In genomic region chr5:143401253-143401845, GRCh38 we compare ENCODE assay signal across 9 cellular contexts. TPM values are rescaled to one million over a fixed set of nuclear protein-coding genes. Genes with fewer than 3 reads are reported as not detected.
DNase-seq lines count a peak whose midpoint lies in the region; ATAC-seq and TF ChIP-seq lines count a peak whose summit lies in the region.
"Had no signal": no experiment of that assay in that cellular context is flagged by ENCODE, and none has a peak within 500 bp of the region (broad histone marks: within the 10 kb centered on the region; RNA-seq: fewer than 3 reads in every experiment).

No MANE protein-coding gene starts in this region.

- peaks cover 7% of the 10 kb centered on the region for H3K79me1 ChIP-seq in mesenchymal stem cell (replicated peaks; ENCODE audit: low read length, poor library complexity, severe bottlenecking)

- peaks cover 20% of the 10 kb centered on the region for H3K36me3 Mint-ChIP-seq in brain

- no peak overlapping the region for H2AK5ac ChIP-seq in mesenchymal stem cell (ENCODE audit: low read length, severe bottlenecking)

- TF ChIP-seq CTCF in left ventricle myocardium inferior (IDR thresholded peaks at IDR 0.05; ENCODE audit: borderline replicate concordance) (no peak), brain (conservative IDR thresholded peaks at IDR 0.05) (no peak)

- peaks cover 71% of the 10 kb centered on the region for H3K4me1 Mint-ChIP-seq in brain

- 64% methylated on average over 5 of the region's 6 CpGs for WGBS in mesenchymal stem cell
- WGBS in urinary bladder: 46% methylated on average over 6 of the region's 6 CpGs

- no peak for DNase-seq in left ventricle myocardium inferior
- DNase-seq in left ventricle myocardium superior: no peak
- DNase-seq in mesenchymal stem cell: no peak
- DNase-seq in ACHN: no peak
- DNase-seq in SK-N-DZ (ENCODE audit: low spot score): no peak
- DNase-seq: activated CD8-positive, alpha-beta memory T cell treated with anti-CD3 and anti-CD28 coated beads, Interleukin-2, amount 50 U/mL, for 4 hours had no signal

- H4K91ac ChIP-seq in mesenchymal stem cell (ENCODE audit: low read length): no peak overlapping the region

- H2BK15ac ChIP-seq in mesenchymal stem cell (ENCODE audit: low read depth, poor library complexity, severe bottlenecking): no peak overlapping the region

- H3K27me3 Mint-ChIP-seq in brain: peaks cover 36% of the 10 kb centered on the region

- intact Hi-C loops in left ventricle myocardium inferior (cut with micrococcal nuclease) (no loop called here), left ventricle myocardium superior (cut with micrococcal nuclease) (loop anchor here (10.0 kb wide), 2 partner anchors 377 to 423 kb away; no protein-coding TSS in a partner anchor)

- H3K4ac ChIP-seq in mesenchymal stem cell (ENCODE audit: low read depth in 1 of 2, low read length in 2 of 2): no peak overlapping the region

- in situ Hi-C loops in ACHN (cut with HindIII; ENCODE audit: low pct_ligation_motif_present, low pct_unique_long_range_greater_than_20kb, low sequenced_read_pairs): no loop called here

- H2AFZ ChIP-seq in mesenchymal stem cell (ENCODE audit: low read depth, low read length): no peak overlapping the region

- H3K36me3 ChIP-seq in left ventricle myocardium inferior: peaks cover 10% of the 10 kb centered on the region
- peaks cover 0 to 18% of the 10 kb centered on the region in 2 experiments for H3K36me3 ChIP-seq in mesenchymal stem cell (ENCODE audit: control insufficient read depth in 1 of 2, insufficient read depth in 2 of 2, low read depth in 1 of 2, low read length in 2 of 2)
- no peaks in the 10 kb centered on the region for H3K36me3 ChIP-seq in urinary bladder (ENCODE audit: insufficient read depth)

- no peak overlapping the region for H2BK120ac ChIP-seq in mesenchymal stem cell (ENCODE audit: low read depth, low read length)

- peak overlapping the region; percentile 34 for H3K4me2 ChIP-seq in mesenchymal stem cell (ENCODE audit: low read length, poor library complexity, severe bottlenecking)

- H3K14ac ChIP-seq in mesenchymal stem cell (ENCODE audit: low read length in 2 of 2): no peak overlapping the region

- no peak overlapping the region for H3K18ac ChIP-seq in mesenchymal stem cell (ENCODE audit: low read depth in 1 of 2, low read length in 2 of 2)

- H3K9me3 Mint-ChIP-seq in brain: peaks cover 0 to 4% (median 0%) of the 10 kb centered on the region in 5 experiments

- H3K27me3 ChIP-seq in left ventricle myocardium inferior (ENCODE audit: low read depth) (no peaks in the 10 kb centered on the region), mesenchymal stem cell (ENCODE audit: control insufficient read depth in 1 of 2, insufficient read depth in 1 of 2, low read length in 2 of 2) (no peaks in the 10 kb centered on the region)

- peak overlapping the region in 2 of 5 experiments; percentile 88 for H3K27ac Mint-ChIP-seq in brain

- no peak overlapping the region for H4K8ac ChIP-seq in mesenchymal stem cell (ENCODE audit: low read length)

- H3K4me1 ChIP-seq in left ventricle myocardium inferior: peaks cover 85% of the 10 kb centered on the region
- peaks cover 2% of the 10 kb centered on the region for H3K4me1 ChIP-seq in mesenchymal stem cell (ENCODE audit: control insufficient read depth, insufficient read depth, low read depth, low read length)
- H3K4me1 ChIP-seq in urinary bladder (ENCODE audit: insufficient read depth): no peaks in the 10 kb centered on the region

- H3K9me3 ChIP-seq in left ventricle myocardium inferior (replicated peaks) (no peaks in the 10 kb centered on the region), mesenchymal stem cell (ENCODE audit: control insufficient read depth, low read length) (no peaks in the 10 kb centered on the region)

- H3K23ac ChIP-seq in mesenchymal stem cell (ENCODE audit: low read length in 2 of 2): no peak overlapping the region

- H3K4me3 Mint-ChIP-seq in brain: peak overlapping the region; percentile 83 to 97 (median 88)

- H3K4me3 ChIP-seq in left ventricle myocardium inferior (peak overlapping the region; percentile 88), mesenchymal stem cell (ENCODE audit: insufficient read depth in 1 of 2, low read depth in 1 of 2, low read length in 2 of 2) (peak overlapping the region in 1 of 2 experiments; percentile 89), urinary bladder (ENCODE audit: low read depth, low read length) (peak overlapping the region; percentile 83)

- H3K27ac ChIP-seq in left ventricle myocardium inferior (replicated peaks) (peak overlapping the region; percentile 100), mesenchymal stem cell (ENCODE audit: low read length, poor library complexity, severe bottlenecking) (no peak overlapping the region), urinary bladder (ENCODE audit: low read depth) (no peak overlapping the region)

- peak overlapping the region; percentile 95 for H3K9ac ChIP-seq in mesenchymal stem cell (ENCODE audit: low read length)

- H2BK12ac ChIP-seq in mesenchymal stem cell (ENCODE audit: low read length in 2 of 2): no peak overlapping the region

- ATAC-seq in left ventricle myocardium superior (no peak), GM21447 (IDR thresholded peaks at IDR 0.05; ENCODE audit: unreplicated experiment) (no peak)

- no peak overlapping the region for H2BK5ac ChIP-seq in mesenchymal stem cell (ENCODE audit: low read depth, low read length, poor library complexity, severe bottlenecking)

RNA-seq across cellular contexts. Expression of gene NR3C1, which starts 2.1 kb away (rescaled TPM):
- total RNA-seq in left ventricle myocardium inferior (44.9 TPM), left ventricle myocardium superior (53.0 TPM), urinary bladder (80.2 TPM)
- polyA plus RNA-seq in brain (ENCODE audit: insufficient read depth, low read depth, low replicate concordance) (7.2 TPM), urinary bladder (29.2 TPM)
- 24.7 TPM for polyA plus RNA-seq in mesenchymal stem cell (2013, experiment 1 of 2)
- 24.3 TPM for polyA plus RNA-seq in mesenchymal stem cell (2013, experiment 2 of 2)
- 3.9 and 4.6 TPM in 2 replicates for polyA plus RNA-seq in SK-N-DZ (2014; cell fraction: cytosol; rRNA removed)
- 4.1 and 4.4 TPM in 2 replicates for polyA plus RNA-seq in SK-N-DZ (2014; cell fraction: nucleus; rRNA removed)
